Comparison of ENCODE assay signal across 1 cellular context in genomic region chr3:197959500-197959890, GRCh38.
TF ChIP-seq lines count a peak whose summit lies in the region.

No MANE protein-coding gene starts in this region.

TF ChIP-seq in endothelial cell of umbilical vein, 7 proteins besides CTCF, POLR2A, EP300 and RAD21 (continued from another document):
- no peak for TF ChIP-seq EZH2 (IDR thresholded peaks at IDR 0.05; ENCODE audit: borderline replicate concordance, low read depth, low read length, severe bottlenecking)
- TF ChIP-seq GATA2 (IDR thresholded peaks at IDR 0.05; ENCODE audit: insufficient read depth, insufficient read length, low read depth, low read length): no peak
- TF ChIP-seq MAX (IDR thresholded peaks at IDR 0.05; ENCODE audit: insufficient read depth, insufficient read length): no peak
- TF ChIP-seq MYC (IDR thresholded peaks at IDR 0.05; ENCODE audit: low read depth, low read length): no peak
- TF ChIP-seq JUN (IDR thresholded peaks at IDR 0.05; ENCODE audit: borderline replicate concordance, insufficient read depth, insufficient read length, low read depth): no peak
TF ChIP-seq in endothelial cell of umbilical vein: peak in this region for 0.
